In the genomic region with DNA sequence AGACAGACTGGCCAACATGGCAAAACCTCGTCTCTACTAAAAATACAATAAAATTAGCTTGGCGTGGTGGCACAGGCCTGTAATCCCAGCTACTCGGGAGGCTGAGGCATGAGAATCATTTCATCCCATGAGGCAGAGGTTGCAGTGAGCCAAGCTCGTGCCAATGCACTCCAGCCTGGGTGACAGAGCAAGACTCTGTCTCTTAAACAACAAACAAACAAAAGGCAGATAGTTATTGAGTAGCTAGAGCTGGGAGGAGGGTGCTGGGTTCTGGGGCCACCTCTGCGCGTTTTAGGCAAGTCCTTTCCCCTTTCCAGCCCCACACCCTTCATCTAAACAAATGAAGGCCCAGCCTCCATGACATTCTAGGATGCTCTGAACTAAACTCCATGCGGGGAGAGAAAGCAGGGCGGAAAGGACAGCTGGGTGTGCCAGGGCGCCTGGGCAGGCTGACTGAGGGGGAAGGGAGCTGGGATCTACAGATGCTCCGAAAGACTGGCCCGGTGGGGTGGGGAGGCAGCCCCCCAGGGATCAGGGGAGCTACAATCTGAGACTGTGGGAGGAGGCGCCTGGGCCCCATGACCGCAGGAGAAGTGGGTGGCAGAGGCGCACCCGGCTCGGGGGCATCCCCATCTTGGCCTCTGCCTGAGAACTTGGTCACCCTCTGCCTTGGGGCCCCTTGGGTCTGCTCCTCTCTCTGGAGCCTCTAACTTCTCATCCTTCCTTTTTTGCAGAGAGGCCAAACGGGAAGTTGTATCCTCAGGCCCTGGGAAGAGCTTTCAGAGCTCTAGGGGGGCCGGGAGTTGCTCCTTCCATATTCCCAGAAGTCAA, we compare ENCODE assay signal across 8 cellular contexts. TPM values are rescaled to one million over a fixed set of nuclear protein-coding genes. Genes with fewer than 3 reads are reported as not detected.
A peak's percentile ranks its signal among the peaks of the same experiment; 100 is the strongest.
DNase-seq lines count a peak whose midpoint lies in the region; ATAC-seq and TF ChIP-seq lines count a peak whose summit lies in the region.

No MANE protein-coding gene starts in this region.

- DNase-seq in DND-41 (no peak), OCI-LY7 (ENCODE audit: low spot score) (no peak), activated gamma-delta T cell (lab: John Stamatoyannopoulos, UW) (peak; percentile 52), sciatic nerve (ENCODE audit: low spot score) (no peak), NCI-H2227 (lab: John Stamatoyannopoulos, UW; ENCODE audit: unreplicated experiment) (no peak), NCI-H1436 treated with DMSO at 0.1 percent for 48 hours (lab: John Stamatoyannopoulos, UW) (no peak)

- H3K4me3 ChIP-seq in DND-41 (ENCODE audit: low read depth in 1 of 2, low read length in 2 of 2): peak overlapping the region in 1 of 2 experiments; percentile 58; a peak in 3 of 4 replicates
- H3K4me3 ChIP-seq in OCI-LY7 (ENCODE audit: low read depth, low read length, poor library complexity, severe bottlenecking): peak overlapping the region; percentile 77

- H3K79me2 ChIP-seq in DND-41 (ENCODE audit: insufficient read depth, low read length) (no peaks in the 10 kb centered on the region), OCI-LY7 (ENCODE audit: insufficient read depth, low read depth, low read length) (peaks cover 15% of the 10 kb centered on the region; the same call in 1 of the 2 replicates)

- BruUV-seq in OCI-LY7 (replicated peaks; lab: Mats Ljungman, UMichigan): TSS peak; percentile 52

- TF ChIP-seq CTCF in DND-41 (IDR thresholded peaks at IDR 0.05; ENCODE audit: borderline replicate concordance, extremely low read depth, low read length, poor library complexity, severe bottlenecking) (no peak), OCI-LY7 (conservative IDR thresholded peaks at IDR 0.05; ENCODE audit: low read length) (no peak)

- H3K36me3 ChIP-seq in DND-41 (ENCODE audit: insufficient read depth, low read length) (no peaks in the 10 kb centered on the region), OCI-LY7 (ENCODE audit: insufficient read depth, low read length) (peaks cover 24% of the 10 kb centered on the region)

- H2AFZ ChIP-seq in DND-41 (ENCODE audit: low read depth, low read length) (peak overlapping the region; percentile 70), OCI-LY7 (ENCODE audit: low read length) (peak overlapping the region; percentile 14; the same call in 1 of the 2 replicates)

- no peaks in the 10 kb centered on the region for H3K27me3 ChIP-seq in DND-41 (ENCODE audit: insufficient read depth, low read length, poor library complexity)

- H3K9ac ChIP-seq in DND-41 (ENCODE audit: low read depth, low read length): peak overlapping the region; percentile 59

- H3K27ac ChIP-seq in DND-41 (ENCODE audit: low read length): peak overlapping the region; percentile 86
- H3K27ac ChIP-seq in OCI-LY7 (ENCODE audit: low read depth, low read length, poor library complexity, severe bottlenecking): peak overlapping the region; percentile 95

- POLR2A ChIA-PET in OCI-LY7 (lab: Charles Lee): interaction anchor here (0.7 to 3.2 kb wide), 11 partner anchors 15 to 177 kb away, joined by 3 to 69 read pairs (median 5); a partner anchor contains a TSS

- no peak for ATAC-seq in DND-41 (ENCODE audit: insufficient read depth, low read depth)
- ATAC-seq in sciatic nerve: peak; percentile 41
- no peak for ATAC-seq in HG02798 (IDR thresholded peaks at IDR 0.05; ENCODE audit: poor library complexity, unreplicated experiment)
- ATAC-seq in HG03280 (IDR thresholded peaks at IDR 0.05; ENCODE audit: unreplicated experiment): no peak

- CTCF ChIA-PET in OCI-LY7 (lab: Charles Lee; ENCODE audit: unreplicated experiment): interaction anchor here (0.6 to 1.5 kb wide), 2 partner anchors 16 to 140 kb away, joined by 3 read pairs; no protein-coding TSS in a partner anchor

- no peaks in the 10 kb centered on the region for H3K9me2 ChIP-seq in OCI-LY7 (ENCODE audit: insufficient read depth, low read length)

- H3K9me3 ChIP-seq in DND-41 (ENCODE audit: insufficient read depth, low read length, severe bottlenecking): no peaks in the 10 kb centered on the region
- H3K9me3 ChIP-seq in OCI-LY7 (ENCODE audit: low read length): no peaks in the 10 kb centered on the region

- H3K4me2 ChIP-seq in DND-41 (ENCODE audit: insufficient read depth, low read length) (peak overlapping the region; percentile 78), OCI-LY7 (ENCODE audit: low read length) (peak overlapping the region; percentile 99)

- intact Hi-C loops in OCI-LY7 (cut with micrococcal nuclease; ENCODE audit: unreplicated experiment) (loop anchor here (2.0 kb wide), 3 partner anchors 15 to 225 kb away; a partner anchor contains a TSS), sciatic nerve (cut with DNase I) (no loop called here)

- no peaks in the 10 kb centered on the region for H4K20me1 ChIP-seq in DND-41 (ENCODE audit: insufficient read depth, low read length)
- no peaks in the 10 kb centered on the region for H4K20me1 ChIP-seq in OCI-LY7 (ENCODE audit: insufficient read depth, low read length)

- H3K4me1 ChIP-seq in DND-41 (ENCODE audit: insufficient read depth, low read length) (peaks cover 39% of the 10 kb centered on the region), OCI-LY7 (ENCODE audit: insufficient read depth, low read length, poor library complexity, severe bottlenecking) (peaks cover 61% of the 10 kb centered on the region)

RNA-seq across cellular contexts. Expression of a gene that starts 0.9 kb away (rescaled TPM):
- 30.7 and 40.2 TPM in 2 replicates for total RNA-seq in OCI-LY7 (2014; rRNA removed; shearing (Covaris generic))
- total RNA-seq in OCI-LY7 (2022) (125 and 140 TPM in 2 replicates), sciatic nerve (14.5 TPM)

RNA-seq across cellular contexts. Expression of a gene that starts 27.8 kb away (rescaled TPM):
- total RNA-seq in OCI-LY7 (2014; rRNA removed; shearing (Covaris generic)): 14.4 and 15.3 TPM in 2 replicates
- 59.6 and 64.2 TPM in 2 replicates for total RNA-seq in OCI-LY7 (2022)
- 25.2 TPM for total RNA-seq in sciatic nerve

RNA-seq across cellular contexts. Expression of a gene that starts 43.6 kb away (rescaled TPM):
- 90.2 and 92.5 TPM in 2 replicates for total RNA-seq in OCI-LY7 (2014; rRNA removed; shearing (Covaris generic))
- total RNA-seq in OCI-LY7 (2022): 80.0 and 93.8 TPM in 2 replicates
- 20.4 TPM for total RNA-seq in sciatic nerve

RNA-seq across cellular contexts. Expression of a gene that starts 52.9 kb away (rescaled TPM):
- 43.4 and 63.7 TPM in 2 replicates for total RNA-seq in OCI-LY7 (2014; rRNA removed; shearing (Covaris generic))
- total RNA-seq in OCI-LY7 (2022) (38.3 and 42.9 TPM in 2 replicates), sciatic nerve (30.3 TPM)
